In the genomic region with DNA sequence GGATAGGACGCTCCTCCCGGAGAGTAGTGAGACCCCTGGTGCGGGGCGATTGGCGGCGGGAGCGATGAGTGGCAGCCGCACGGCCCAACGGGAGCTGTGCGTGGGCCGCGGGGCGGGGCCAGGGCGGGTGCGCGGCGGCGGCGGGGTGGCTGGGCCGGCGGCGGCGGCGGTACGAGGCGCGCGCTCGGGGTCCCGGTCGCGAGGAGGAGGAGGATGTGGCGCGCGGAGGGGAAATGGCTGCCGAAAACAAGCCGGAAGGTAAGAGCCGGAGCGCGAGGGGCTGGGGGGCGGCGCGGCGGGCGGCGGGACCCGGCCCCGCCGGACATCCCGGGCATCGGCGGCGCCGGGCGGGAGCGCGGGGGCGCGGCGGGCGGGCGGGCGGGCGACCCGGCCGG, we compare ENCODE assay signal across 1 cellular context.
TF ChIP-seq lines count a peak whose summit lies in the region.

Gene CAMTA1, plus strand, starts transcription at position 137 of the 395 bp plus-strand sequence. Its CDS starts 77 bp downstream, at position 214.

TF ChIP-seq in K562, 482 proteins besides CTCF, POLR2A, EP300 and RAD21 (continued from another document):
- TF ChIP-seq, protein P1, sequence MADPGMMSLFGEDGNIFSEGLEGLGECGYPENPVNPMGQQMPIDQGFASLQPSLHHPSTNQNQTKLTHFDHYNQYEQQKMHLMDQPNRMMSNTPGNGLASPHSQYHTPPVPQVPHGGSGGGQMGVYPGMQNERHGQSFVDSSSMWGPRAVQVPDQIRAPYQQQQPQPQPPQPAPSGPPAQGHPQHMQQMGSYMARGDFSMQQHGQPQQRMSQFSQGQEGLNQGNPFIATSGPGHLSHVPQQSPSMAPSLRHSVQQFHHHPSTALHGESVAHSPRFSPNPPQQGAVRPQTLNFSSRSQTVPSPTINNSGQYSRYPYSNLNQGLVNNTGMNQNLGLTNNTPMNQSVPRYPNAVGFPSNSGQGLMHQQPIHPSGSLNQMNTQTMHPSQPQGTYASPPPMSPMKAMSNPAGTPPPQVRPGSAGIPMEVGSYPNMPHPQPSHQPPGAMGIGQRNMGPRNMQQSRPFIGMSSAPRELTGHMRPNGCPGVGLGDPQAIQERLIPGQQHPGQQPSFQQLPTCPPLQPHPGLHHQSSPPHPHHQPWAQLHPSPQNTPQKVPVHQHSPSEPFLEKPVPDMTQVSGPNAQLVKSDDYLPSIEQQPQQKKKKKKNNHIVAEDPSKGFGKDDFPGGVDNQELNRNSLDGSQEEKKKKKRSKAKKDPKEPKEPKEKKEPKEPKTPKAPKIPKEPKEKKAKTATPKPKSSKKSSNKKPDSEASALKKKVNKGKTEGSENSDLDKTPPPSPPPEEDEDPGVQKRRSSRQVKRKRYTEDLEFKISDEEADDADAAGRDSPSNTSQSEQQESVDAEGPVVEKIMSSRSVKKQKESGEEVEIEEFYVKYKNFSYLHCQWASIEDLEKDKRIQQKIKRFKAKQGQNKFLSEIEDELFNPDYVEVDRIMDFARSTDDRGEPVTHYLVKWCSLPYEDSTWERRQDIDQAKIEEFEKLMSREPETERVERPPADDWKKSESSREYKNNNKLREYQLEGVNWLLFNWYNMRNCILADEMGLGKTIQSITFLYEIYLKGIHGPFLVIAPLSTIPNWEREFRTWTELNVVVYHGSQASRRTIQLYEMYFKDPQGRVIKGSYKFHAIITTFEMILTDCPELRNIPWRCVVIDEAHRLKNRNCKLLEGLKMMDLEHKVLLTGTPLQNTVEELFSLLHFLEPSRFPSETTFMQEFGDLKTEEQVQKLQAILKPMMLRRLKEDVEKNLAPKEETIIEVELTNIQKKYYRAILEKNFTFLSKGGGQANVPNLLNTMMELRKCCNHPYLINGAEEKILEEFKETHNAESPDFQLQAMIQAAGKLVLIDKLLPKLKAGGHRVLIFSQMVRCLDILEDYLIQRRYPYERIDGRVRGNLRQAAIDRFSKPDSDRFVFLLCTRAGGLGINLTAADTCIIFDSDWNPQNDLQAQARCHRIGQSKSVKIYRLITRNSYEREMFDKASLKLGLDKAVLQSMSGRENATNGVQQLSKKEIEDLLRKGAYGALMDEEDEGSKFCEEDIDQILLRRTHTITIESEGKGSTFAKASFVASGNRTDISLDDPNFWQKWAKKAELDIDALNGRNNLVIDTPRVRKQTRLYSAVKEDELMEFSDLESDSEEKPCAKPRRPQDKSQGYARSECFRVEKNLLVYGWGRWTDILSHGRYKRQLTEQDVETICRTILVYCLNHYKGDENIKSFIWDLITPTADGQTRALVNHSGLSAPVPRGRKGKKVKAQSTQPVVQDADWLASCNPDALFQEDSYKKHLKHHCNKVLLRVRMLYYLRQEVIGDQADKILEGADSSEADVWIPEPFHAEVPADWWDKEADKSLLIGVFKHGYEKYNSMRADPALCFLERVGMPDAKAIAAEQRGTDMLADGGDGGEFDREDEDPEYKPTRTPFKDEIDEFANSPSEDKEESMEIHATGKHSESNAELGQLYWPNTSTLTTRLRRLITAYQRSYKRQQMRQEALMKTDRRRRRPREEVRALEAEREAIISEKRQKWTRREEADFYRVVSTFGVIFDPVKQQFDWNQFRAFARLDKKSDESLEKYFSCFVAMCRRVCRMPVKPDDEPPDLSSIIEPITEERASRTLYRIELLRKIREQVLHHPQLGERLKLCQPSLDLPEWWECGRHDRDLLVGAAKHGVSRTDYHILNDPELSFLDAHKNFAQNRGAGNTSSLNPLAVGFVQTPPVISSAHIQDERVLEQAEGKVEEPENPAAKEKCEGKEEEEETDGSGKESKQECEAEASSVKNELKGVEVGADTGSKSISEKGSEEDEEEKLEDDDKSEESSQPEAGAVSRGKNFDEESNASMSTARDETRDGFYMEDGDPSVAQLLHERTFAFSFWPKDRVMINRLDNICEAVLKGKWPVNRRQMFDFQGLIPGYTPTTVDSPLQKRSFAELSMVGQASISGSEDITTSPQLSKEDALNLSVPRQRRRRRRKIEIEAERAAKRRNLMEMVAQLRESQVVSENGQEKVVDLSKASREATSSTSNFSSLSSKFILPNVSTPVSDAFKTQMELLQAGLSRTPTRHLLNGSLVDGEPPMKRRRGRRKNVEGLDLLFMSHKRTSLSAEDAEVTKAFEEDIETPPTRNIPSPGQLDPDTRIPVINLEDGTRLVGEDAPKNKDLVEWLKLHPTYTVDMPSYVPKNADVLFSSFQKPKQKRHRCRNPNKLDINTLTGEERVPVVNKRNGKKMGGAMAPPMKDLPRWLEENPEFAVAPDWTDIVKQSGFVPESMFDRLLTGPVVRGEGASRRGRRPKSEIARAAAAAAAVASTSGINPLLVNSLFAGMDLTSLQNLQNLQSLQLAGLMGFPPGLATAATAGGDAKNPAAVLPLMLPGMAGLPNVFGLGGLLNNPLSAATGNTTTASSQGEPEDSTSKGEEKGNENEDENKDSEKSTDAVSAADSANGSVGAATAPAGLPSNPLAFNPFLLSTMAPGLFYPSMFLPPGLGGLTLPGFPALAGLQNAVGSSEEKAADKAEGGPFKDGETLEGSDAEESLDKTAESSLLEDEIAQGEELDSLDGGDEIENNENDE (IDR thresholded peaks at IDR 0.05; ENCODE audit: low read depth, low read length) = no peak
- TF ChIP-seq SIN3B (IDR thresholded peaks at IDR 0.05; ENCODE audit: low read depth) = peak; percentile 44; the same call in 1 of the 2 replicates
- no peak; the same call in 1 of the 2 replicates for TF ChIP-seq CREB1 (IDR thresholded peaks at IDR 0.05)
- TF ChIP-seq CREB1 (CRISPR knock-in tag; IDR thresholded peaks at IDR 0.05) = no peak
- TF ChIP-seq GATAD2B (IDR thresholded peaks at IDR 0.05; ENCODE audit: borderline replicate concordance) = peak; percentile 11; the same call in 1 of the 2 replicates
- TF ChIP-seq NRF1 (conservative IDR thresholded peaks at IDR 0.05 in 1 of 2, IDR thresholded peaks at IDR 0.05 in 1 of 2) = peak in 1 of 2 experiments; percentile 52; a peak in 2 of 4 replicates
- peak; percentile 93 for TF ChIP-seq RB1 (IDR thresholded peaks at IDR 0.05; ENCODE audit: low read depth)
- no peak for TF ChIP-seq MYC (IDR thresholded peaks at IDR 0.05; ENCODE audit: low read depth, low read length)
- no peak for TF ChIP-seq MYC (CRISPR knock-in tag; IDR thresholded peaks at IDR 0.05; ENCODE audit: borderline replicate concordance, low read depth)
- peak; percentile 4 for TF ChIP-seq NEUROD1 (IDR thresholded peaks at IDR 0.05; ENCODE audit: borderline replicate concordance, low read depth, low read length, partially characterized antibody)
- TF ChIP-seq NFYB (IDR thresholded peaks at IDR 0.05; ENCODE audit: extremely low read depth, insufficient read length) = peak; percentile 39
- TF ChIP-seq POLR2H (tag; IDR thresholded peaks at IDR 0.05; ENCODE audit: low read depth) = no peak
